ENCODE assay signal across 17 cellular contexts in the genomic region with DNA sequence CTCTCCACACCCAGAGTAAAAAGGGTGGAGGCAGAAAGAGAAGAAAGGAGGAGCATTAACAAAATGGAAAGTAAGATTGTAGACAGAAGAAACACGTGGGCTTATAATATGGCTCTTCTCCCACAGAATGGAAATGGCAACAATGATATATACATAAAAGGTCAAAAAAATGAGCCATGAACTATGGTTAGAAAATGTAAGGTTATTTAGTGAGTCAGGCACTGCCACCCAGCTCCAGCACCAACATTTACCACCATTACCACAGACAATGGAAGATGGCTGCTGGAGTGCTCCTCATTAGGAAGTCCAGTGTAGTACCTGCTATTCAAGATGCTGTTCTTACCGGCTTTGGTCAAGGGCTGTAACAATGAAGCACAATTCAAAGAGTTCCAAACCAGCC.
"Had no signal": no experiment of that assay in that cellular context is flagged by ENCODE, and none has a peak within 500 bp of the region (broad histone marks: within the 10 kb centered on the region; RNA-seq: fewer than 3 reads in every experiment).

No MANE protein-coding gene starts in this region.

- ATAC-seq: pancreas, SK-N-SH treated with all-trans-retinoic acid at 6 μM for 48 hours, WTC11 had no signal

- DNase-seq: activated effector memory CD4-positive, alpha-beta T cell treated with Interleukin-2 at 50 U/mL for 16 hours; aorta; cerebellar nuclear complex; effector memory CD4-positive, alpha-beta T cell; foreskin fibroblast; glutamatergic neuron; hypothalamus; kidney; left lung; naive B cell; pancreas; SHP77 treated with DMSO at 0.1 percent for 48 hours; sigmoid colon; spleen had no signal

- H3K4me1 ChIP-seq: sigmoid colon had no signal

- H3K27ac ChIP-seq: left lung, pancreas, sigmoid colon, spleen had no signal

- H3K27ac Mint-ChIP-seq: dendritic cell treated with granulocyte-macrophage colony-stimulating factor and Interleukin-4, amounts not matched to agents 40 ng/mL and 50 ng/mL, for 4 days; WTC11 had no signal

- H3K27me3 Mint-ChIP-seq: dendritic cell treated with granulocyte-macrophage colony-stimulating factor and Interleukin-4, amounts not matched to agents 40 ng/mL and 50 ng/mL, for 4 days; naive B cell had no signal

- H3K4me3 ChIP-seq: left lung, pancreas, sigmoid colon, spleen had no signal

- H3K9me3 ChIP-seq: pancreas had no signal

- H3K4me3 Mint-ChIP-seq: dendritic cell treated with granulocyte-macrophage colony-stimulating factor and Interleukin-4, amounts not matched to agents 40 ng/mL and 50 ng/mL, for 4 days; naive B cell; WTC11 had no signal

- H3K27me3 ChIP-seq: left lung, pancreas, sigmoid colon, spleen had no signal

- H3K36me3 ChIP-seq: left lung, pancreas, sigmoid colon, spleen had no signal
